In genomic region chr15:46723308-46723707, GRCh38 we compare ENCODE assay signal across 31 cellular contexts.
"Had no signal": no experiment of that assay in that cellular context is flagged by ENCODE, and none has a peak within 500 bp of the region (broad histone marks: within the 10 kb centered on the region; RNA-seq: fewer than 3 reads in every experiment).

No MANE protein-coding gene starts in this region.

- H3K4me3 ChIP-seq: MG63, PC-9, SJCRH30, SK-N-MC had no signal

- DNase-seq: Kasumi-1, MG63, NCI-H1048, NCI-H1092 treated with DMSO at 0.1 percent for 48 hours, NCI-H1105 treated with DMSO at 0.1 percent for 48 hours, NCI-H1417, NCI-H1436, NCI-H1694, NCI-H187, NCI-H1930, NCI-H2029 treated with DMSO at 0.1 percent for 48 hours, NCI-H2081 treated with DMSO at 0.1 percent for 48 hours, NCI-H2107, NCI-H2171, NCI-H226, NCI-H446 treated with DMSO at 0.1 percent for 48 hours, NCI-H510A, NCI-H524, NCI-H69, NCI-H748 treated with DMSO at 0.1 percent for 48 hours, NCI-H82, PC-9, SHP77, SIG-M5, SJCRH30, T-cell had no signal

- H3K4me2 ChIP-seq: PC-9 had no signal

- H3K36me3 ChIP-seq: MG63, SJCRH30 had no signal

- H3K9me3 ChIP-seq: MG63, SJCRH30 had no signal

- H3K27me3 ChIP-seq: MG63, SJCRH30 had no signal

- ATAC-seq: Panc1, Right ventricle myocardium inferior, SK-N-SH treated with all-trans-retinoic acid at 6 μM for 48 hours, T-cell had no signal

- H3K27ac ChIP-seq: PC-9, RWPE1, SJCRH30, SK-N-MC had no signal

- H3K4me1 ChIP-seq: SJCRH30 had no signal

- H2AFZ ChIP-seq: PC-9 had no signal
